Comparison of ENCODE assay signal across 1 cellular context in genomic region chrX:136065044-136065671, GRCh38.
TF ChIP-seq lines count a peak whose summit lies in the region.

No MANE protein-coding gene starts in this region.

TF ChIP-seq in WTC11, 78 proteins besides CTCF, POLR2A, EP300 and RAD21 (continued from another document):
- no peak for TF ChIP-seq RELA (CRISPR knock-in tag; IDR thresholded peaks at IDR 0.05; ENCODE audit: borderline replicate concordance)
- no peak for TF ChIP-seq JUN (CRISPR knock-in tag; IDR thresholded peaks at IDR 0.05)
- TF ChIP-seq CREM (CRISPR knock-in tag; IDR thresholded peaks at IDR 0.05) = no peak
- no peak for TF ChIP-seq ZNF671 (CRISPR knock-in tag; IDR thresholded peaks at IDR 0.05)
- TF ChIP-seq CDX4 (CRISPR knock-in tag; IDR thresholded peaks at IDR 0.05; ENCODE audit: borderline replicate concordance) = no peak
